Comparison of ENCODE assay signal across 14 cellular contexts in the genomic region with DNA sequence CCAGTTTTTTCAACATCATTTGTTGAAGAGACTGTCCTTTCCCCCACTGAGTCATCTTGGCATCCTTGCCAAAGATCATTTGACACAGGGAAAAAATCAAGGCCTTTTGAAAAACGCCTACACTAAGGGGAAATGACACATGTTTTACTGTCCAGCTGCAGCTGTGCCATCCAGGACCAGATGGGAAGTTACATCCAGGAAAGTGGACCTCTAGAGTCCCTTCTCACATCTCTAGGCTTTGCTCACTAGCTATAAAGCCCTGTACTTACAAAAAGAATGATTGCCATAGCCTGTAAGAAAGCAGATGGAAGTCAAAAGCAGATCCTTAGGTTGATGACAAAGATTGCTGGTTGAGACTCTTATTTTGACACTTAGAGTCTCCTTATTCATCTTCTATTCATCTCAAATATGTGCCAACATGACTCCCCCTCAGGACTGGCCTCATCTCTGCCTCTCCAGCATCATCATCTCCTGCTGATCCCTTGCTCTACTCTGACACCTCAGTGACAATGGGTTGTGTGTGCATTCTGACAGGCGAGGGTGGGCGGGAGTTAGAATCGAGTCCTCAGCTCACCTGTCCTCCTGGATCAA. TPM values are rescaled to one million over a fixed set of nuclear protein-coding genes. Genes with fewer than 3 reads are reported as not detected.
DNase-seq lines count a peak whose midpoint lies in the region; TF ChIP-seq lines count a peak whose summit lies in the region.
"Had no signal": no experiment of that assay in that cellular context is flagged by ENCODE, and none has a peak within 500 bp of the region (broad histone marks: within the 10 kb centered on the region; RNA-seq: fewer than 3 reads in every experiment).

No MANE protein-coding gene starts in this region.

- peak overlapping the region; percentile 48 for H3K27ac ChIP-seq in AG04450 (ENCODE audit: low read depth, low read length)
- no peak overlapping the region for H3K27ac ChIP-seq in HEK293 (ENCODE audit: extremely low read depth, low read depth, low read length)
- H3K27ac ChIP-seq: suprapubic skin had no signal

- POLR2A ChIA-PET in AG04450 (lab: Yijun Ruan, JAX), result interaction anchor here (0.5 to 0.6 kb wide), 2 partner anchors 19 to 28 kb away, joined by 4 to 5 read pairs; no protein-coding TSS in a partner anchor
- POLR2A ChIA-PET in HEK293 (lab: Yijun Ruan, JAX), result no interaction called here

- H3K36me3 ChIP-seq in HEK293 (ENCODE audit: control insufficient read depth in 2 of 2, insufficient read depth in 1 of 2, low read length in 2 of 2) (no peaks in the 10 kb centered on the region), kidney epithelial cell (ENCODE audit: control insufficient read depth, insufficient read depth, low read length) (no peaks in the 10 kb centered on the region)
- H3K36me3 ChIP-seq: suprapubic skin had no signal

- no peaks in the 10 kb centered on the region for H3K27me3 ChIP-seq in AG04450 (ENCODE audit: control insufficient read depth, insufficient read depth, low read length)
- no peaks in the 10 kb centered on the region for H3K27me3 ChIP-seq in kidney epithelial cell (ENCODE audit: control insufficient read depth, insufficient read depth, low read length)
- H3K27me3 ChIP-seq: suprapubic skin had no signal

- H3K4me3 ChIP-seq in AG04450 (ENCODE audit: low read depth, low read length), result no peak overlapping the region
- no peak overlapping the region for H3K4me3 ChIP-seq in HEK293 (ENCODE audit: low read depth, low read length)
- H3K4me3 ChIP-seq in astrocyte of the spinal cord (ENCODE audit: low read depth, low read length), result no peak overlapping the region
- H3K4me3 ChIP-seq in kidney epithelial cell (ENCODE audit: low read depth, low read length), result no peak overlapping the region
- H3K4me3 ChIP-seq: suprapubic skin had no signal

- DNase-seq in AG04450 (ENCODE audit: low read depth, low spot score) (peak; percentile 24), astrocyte of the spinal cord (ENCODE audit: low read depth, low spot score) (peak; percentile 77), kidney epithelial cell (ENCODE audit: low read depth) (peak; percentile 53), NCI-H345 treated with DMSO at 0.1 percent for 48 hours (lab: John Stamatoyannopoulos, UW; ENCODE audit: unreplicated experiment) (no peak), MV-4-11 (lab: John Stamatoyannopoulos, UW) (no peak), OCI-M1 (lab: John Stamatoyannopoulos, UW) (no peak)
- DNase-seq in effector CD4-positive, alpha-beta T cell, result no peak
- DNase-seq: activated T-cell treated with anti-CD3 and anti-CD28 coated beads, Interleukin-2, amount 50 U/mL, for 4 hours; NCI-H1092; NCI-H774; stimulated activated CD4-positive, alpha-beta T cell treated with anti-CD3 and anti-CD28 coated beads, Interleukin-4, amount 100 ng/mL, for 4 hours; T-helper 9 cell had no signal

- no peaks in the 10 kb centered on the region for H3K4me1 ChIP-seq in HEK293 (ENCODE audit: control insufficient read depth, insufficient read depth, low read length)

- TF ChIP-seq CTCF in AG04450 (IDR thresholded peaks at IDR 0.05; ENCODE audit: low read depth, low read length) (no peak), HEK293 (tag by site-specific recombination; IDR thresholded peaks at IDR 0.05) (no peak), astrocyte of the spinal cord (IDR thresholded peaks at IDR 0.05; ENCODE audit: low read depth, low read length) (no peak), kidney epithelial cell (IDR thresholded peaks at IDR 0.05; ENCODE audit: insufficient read depth, low read length, poor library complexity, severe bottlenecking) (no peak)

- in situ Hi-C loops in astrocyte of the spinal cord (cut with HindIII; ENCODE audit: low sequenced_read_pairs), result no loop called here

- H3K9me3 ChIP-seq in AG04450 (ENCODE audit: control insufficient read depth, insufficient read depth, low read length), result no peaks in the 10 kb centered on the region
- H3K9me3 ChIP-seq in HEK293 (ENCODE audit: control insufficient read depth, insufficient read depth, low read depth, low read length), result no peaks in the 10 kb centered on the region
- H3K9me3 ChIP-seq: suprapubic skin had no signal

- CTCF ChIA-PET in AG04450 (lab: Charles Lee), result interaction anchor here (0.8 kb wide), 1 partner anchor 38 kb away, joined by 3 read pairs; no protein-coding TSS in a partner anchor
- CTCF ChIA-PET in HEK293 (lab: Yijun Ruan, JAX), result no interaction called here

TF ChIP-seq in HEK293, 187 proteins besides CTCF, POLR2A, EP300 and RAD21:
- TF ChIP-seq, protein P1, sequence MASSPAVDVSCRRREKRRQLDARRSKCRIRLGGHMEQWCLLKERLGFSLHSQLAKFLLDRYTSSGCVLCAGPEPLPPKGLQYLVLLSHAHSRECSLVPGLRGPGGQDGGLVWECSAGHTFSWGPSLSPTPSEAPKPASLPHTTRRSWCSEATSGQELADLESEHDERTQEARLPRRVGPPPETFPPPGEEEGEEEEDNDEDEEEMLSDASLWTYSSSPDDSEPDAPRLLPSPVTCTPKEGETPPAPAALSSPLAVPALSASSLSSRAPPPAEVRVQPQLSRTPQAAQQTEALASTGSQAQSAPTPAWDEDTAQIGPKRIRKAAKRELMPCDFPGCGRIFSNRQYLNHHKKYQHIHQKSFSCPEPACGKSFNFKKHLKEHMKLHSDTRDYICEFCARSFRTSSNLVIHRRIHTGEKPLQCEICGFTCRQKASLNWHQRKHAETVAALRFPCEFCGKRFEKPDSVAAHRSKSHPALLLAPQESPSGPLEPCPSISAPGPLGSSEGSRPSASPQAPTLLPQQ (tag by site-specific recombination; IDR thresholded peaks at IDR 0.05), result 0 out of 2 replicates have a peak, but pooled peaks have one; percentile 40
- TF ChIP-seq GLI4 (tag by site-specific recombination; IDR thresholded peaks at IDR 0.05), result no peak
- no peak for TF ChIP-seq BCL6B (tag by site-specific recombination; IDR thresholded peaks at IDR 0.05)
- peak; percentile 85 for TF ChIP-seq MYNN (tag by site-specific recombination; IDR thresholded peaks at IDR 0.05; ENCODE audit: borderline replicate concordance)
- 0 out of 2 replicates have a peak, but pooled peaks have one; percentile 5 for TF ChIP-seq SP3 (tag by site-specific recombination; IDR thresholded peaks at IDR 0.05)
- TF ChIP-seq PRDM1 (tag by site-specific recombination; IDR thresholded peaks at IDR 0.05), result 0 out of 2 replicates have a peak, but pooled peaks have one; percentile 9
- TF ChIP-seq, protein P2, sequence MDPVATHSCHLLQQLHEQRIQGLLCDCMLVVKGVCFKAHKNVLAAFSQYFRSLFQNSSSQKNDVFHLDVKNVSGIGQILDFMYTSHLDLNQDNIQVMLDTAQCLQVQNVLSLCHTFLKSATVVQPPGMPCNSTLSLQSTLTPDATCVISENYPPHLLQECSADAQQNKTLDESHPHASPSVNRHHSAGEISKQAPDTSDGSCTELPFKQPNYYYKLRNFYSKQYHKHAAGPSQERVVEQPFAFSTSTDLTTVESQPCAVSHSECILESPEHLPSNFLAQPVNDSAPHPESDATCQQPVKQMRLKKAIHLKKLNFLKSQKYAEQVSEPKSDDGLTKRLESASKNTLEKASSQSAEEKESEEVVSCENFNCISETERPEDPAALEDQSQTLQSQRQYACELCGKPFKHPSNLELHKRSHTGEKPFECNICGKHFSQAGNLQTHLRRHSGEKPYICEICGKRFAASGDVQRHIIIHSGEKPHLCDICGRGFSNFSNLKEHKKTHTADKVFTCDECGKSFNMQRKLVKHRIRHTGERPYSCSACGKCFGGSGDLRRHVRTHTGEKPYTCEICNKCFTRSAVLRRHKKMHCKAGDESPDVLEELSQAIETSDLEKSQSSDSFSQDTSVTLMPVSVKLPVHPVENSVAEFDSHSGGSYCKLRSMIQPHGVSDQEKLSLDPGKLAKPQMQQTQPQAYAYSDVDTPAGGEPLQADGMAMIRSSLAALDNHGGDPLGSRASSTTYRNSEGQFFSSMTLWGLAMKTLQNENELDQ (tag by site-specific recombination; IDR thresholded peaks at IDR 0.05; ENCODE audit: low read depth), result no peak

RNA-seq across cellular contexts. Expression of gene OSBP2, which starts 22.8 kb away (rescaled TPM):
- 1.6 and 1.8 TPM in 2 replicates for polyA plus RNA-seq in AG04450 (2011; rRNA removed)
- polyA minus RNA-seq in AG04450 (2011; rRNA and poly(A)+ RNA removed), result 3.3 and 3.9 TPM in 2 replicates
- 5.0 and 6.2 TPM in 2 replicates for total RNA-seq in kidney epithelial cell

RNA-seq across cellular contexts. Expression of gene DUSP18, which starts 49.8 kb away (rescaled TPM):
- polyA plus RNA-seq in AG04450 (2011; rRNA removed), result 13.8 and 14.5 TPM in 2 replicates
- 20.7 and 21.7 TPM in 2 replicates for polyA minus RNA-seq in AG04450 (2011; rRNA and poly(A)+ RNA removed)
- total RNA-seq in kidney epithelial cell, result 11.0 and 16.2 TPM in 2 replicates

Comparison
In these comparisons a context has a peak if more than half of its experiments do, and no peak if none do; other contexts are left out.
1. DNase-seq: peak in AG04450 (single experiment), astrocyte of the spinal cord (single experiment) and kidney epithelial cell (single experiment); none in NCI-H345 treated with DMSO at 0.1 percent for 48 hours (single experiment), MV-4-11 (single experiment), effector CD4-positive, alpha-beta T cell (single experiment) and OCI-M1 (single experiment).